ENCODE assay signal across 8 cellular contexts in genomic region chr1:33036051-33036525, GRCh38. TPM values are rescaled to one million over a fixed set of nuclear protein-coding genes. Genes with fewer than 3 reads are reported as not detected.
DNase-seq lines count a peak whose midpoint lies in the region; ATAC-seq and TF ChIP-seq lines count a peak whose summit lies in the region.

No MANE protein-coding gene starts in this region.

- peak overlapping the region; percentile 62 for H4K5ac ChIP-seq in IMR-90 (ENCODE audit: low read depth, low read length)

- peak overlapping the region; percentile 72 to 88; a peak in 3 of 4 replicates for H4K8ac ChIP-seq in IMR-90 (ENCODE audit: low read depth in 2 of 2, low read length in 2 of 2)

- H3K4ac ChIP-seq in IMR-90 (ENCODE audit: low read depth, low read length): peak overlapping the region; percentile 88

- peaks cover 13% of the 10 kb centered on the region for H3K4me1 Mint-ChIP-seq in Caco-2 (ENCODE audit: low read depth, unreplicated experiment)
- peaks cover 55% of the 10 kb centered on the region for H3K4me1 Mint-ChIP-seq in activated T-helper 1 cell treated with anti-CD3 and anti-CD28 coated beads, Interleukin-12 subunit alpha, Interleukin-12 subunit beta, Interleukin-2, Interleukin-4 antibody, amounts not matched to agents 30 ng/mL and 10 ng/mL and 1 ng/mL, durations not matched to agents 14 hours and 24 hours and 36 hours (ENCODE audit: low read depth)

- H2BK5ac ChIP-seq in IMR-90 (ENCODE audit: low read depth, low read length, poor library complexity, severe bottlenecking): peak overlapping the region; percentile 38

- H2AK5ac ChIP-seq in IMR-90 (ENCODE audit: low read depth, low read length): peak overlapping the region; percentile 83

- H3K27me3 ChIP-seq in Caco-2 (replicated peaks; ENCODE audit: control insufficient read depth, insufficient read depth, low read length) (no peaks in the 10 kb centered on the region), IMR-90 (ENCODE audit: control insufficient read depth, insufficient read depth, low read length) (no peaks in the 10 kb centered on the region), left ventricle myocardium inferior (ENCODE audit: low read depth) (no peaks in the 10 kb centered on the region), gastrocnemius medialis (no peaks in the 10 kb centered on the region)

- DNase-seq in Caco-2 (peak; percentile 56 to 66), IMR-90 (peak; percentile 19), left ventricle myocardium inferior (no peak), gastrocnemius medialis (peak in 1 of 2 donors; percentile 51), ureter (ENCODE audit: low spot score) (no peak), NCI-H2196 treated with DMSO at 0.1 percent for 48 hours (lab: John Stamatoyannopoulos, UW; ENCODE audit: unreplicated experiment) (no peak)
- DNase-seq in activated T-helper 1 cell treated with anti-CD3 and anti-CD28 coated beads, Interleukin-12 subunit alpha, Interleukin-12 subunit beta, Interleukin-2, Interleukin-4 antibody, amounts not matched to agents 30 ng/mL and 10 ng/mL and 1 ng/mL, durations not matched to agents 14 hours and 24 hours and 36 hours (ENCODE audit: low spot score): no peak

- H2BK20ac ChIP-seq in IMR-90 (ENCODE audit: low read depth, low read length): no peak overlapping the region

- intact Hi-C loops in Caco-2 (cut with micrococcal nuclease; ENCODE audit: unreplicated experiment): loop anchor here (1.0 kb wide), 1 partner anchor 19 kb away; no protein-coding TSS in a partner anchor
- intact Hi-C loops in IMR-90 (cut with micrococcal nuclease): no loop called here
- intact Hi-C loops in activated T-helper 1 cell treated with anti-CD3 and anti-CD28 coated beads, Interleukin-12 subunit alpha, Interleukin-12 subunit beta, Interleukin-2, Interleukin-4 antibody, amounts not matched to agents 30 ng/mL and 10 ng/mL and 1 ng/mL, durations not matched to agents 14 hours and 24 hours and 36 hours (cut with micrococcal nuclease): loop anchor here (1.0 to 5.0 kb wide), 5 partner anchors 45 to 219 kb away; partner anchors contain the start of genes AZIN2, RNF19B, S100PBP and YARS1
- intact Hi-C loops in left ventricle myocardium inferior (cut with micrococcal nuclease): no loop called here
- intact Hi-C loops in gastrocnemius medialis (cut with DNase I; ENCODE audit: low total_unique reads): loop anchor here (1.0 to 5.0 kb wide), 3 partner anchors 19 to 301 kb away; partner anchors contain the start of gene RNF19B

- H3K4me2 ChIP-seq in IMR-90 (ENCODE audit: low read depth, low read length): peak overlapping the region; percentile 96

- 21% methylated on average over 4 of the region's 5 CpGs; no CpG with 5 or more reads in 1 of the 2 experiments for WGBS in IMR-90 (ENCODE audit: extremely low coverage in 2 of 2, insufficient read length in 1 of 2), 2 experiments

- H3K4me1 ChIP-seq in Caco-2 (peaks cover 16% of the 10 kb centered on the region), IMR-90 (ENCODE audit: control insufficient read depth, insufficient read depth, low read length) (peaks cover 5% of the 10 kb centered on the region; the same call in 1 of the 2 replicates), left ventricle myocardium inferior (peaks cover 58% of the 10 kb centered on the region), gastrocnemius medialis (peaks cover 49 to 53% of the 10 kb centered on the region in 2 donors)

- peak overlapping the region; percentile 11; the same call in 1 of the 2 replicates for H3K18ac ChIP-seq in IMR-90 (ENCODE audit: low read depth, low read length)

- no peak overlapping the region for H2BK120ac ChIP-seq in IMR-90 (ENCODE audit: low read depth, low read length)

- H3K36me3 ChIP-seq in Caco-2 (ENCODE audit: control insufficient read depth, insufficient read depth, low read length) (no peaks in the 10 kb centered on the region), IMR-90 (ENCODE audit: control insufficient read depth, insufficient read depth, low read length) (0 out of 2 replicates have a peak, but pooled peaks cover 2% of the 10 kb centered on the region), left ventricle myocardium inferior (peaks cover 9% of the 10 kb centered on the region), gastrocnemius medialis (peaks cover 0 to 4% of the 10 kb centered on the region in 2 donors)

- peak overlapping the region; percentile 96 for H3K4me3 Mint-ChIP-seq in Caco-2 (ENCODE audit: unreplicated experiment)
- peak overlapping the region; percentile 91 for H3K4me3 Mint-ChIP-seq in activated T-helper 1 cell treated with anti-CD3 and anti-CD28 coated beads, Interleukin-12 subunit alpha, Interleukin-12 subunit beta, Interleukin-2, Interleukin-4 antibody, amounts not matched to agents 30 ng/mL and 10 ng/mL and 1 ng/mL, durations not matched to agents 14 hours and 24 hours and 36 hours

- peaks cover 40% of the 10 kb centered on the region for H3K36me3 Mint-ChIP-seq in Caco-2 (ENCODE audit: insufficient read depth, unreplicated experiment)
- peaks cover 33% of the 10 kb centered on the region for H3K36me3 Mint-ChIP-seq in activated T-helper 1 cell treated with anti-CD3 and anti-CD28 coated beads, Interleukin-12 subunit alpha, Interleukin-12 subunit beta, Interleukin-2, Interleukin-4 antibody, amounts not matched to agents 30 ng/mL and 10 ng/mL and 1 ng/mL, durations not matched to agents 14 hours and 24 hours and 36 hours (ENCODE audit: low read depth)

- no peaks in the 10 kb centered on the region for H3K9me3 Mint-ChIP-seq in Caco-2 (ENCODE audit: unreplicated experiment)
- no peaks in the 10 kb centered on the region for H3K9me3 Mint-ChIP-seq in activated T-helper 1 cell treated with anti-CD3 and anti-CD28 coated beads, Interleukin-12 subunit alpha, Interleukin-12 subunit beta, Interleukin-2, Interleukin-4 antibody, amounts not matched to agents 30 ng/mL and 10 ng/mL and 1 ng/mL, durations not matched to agents 14 hours and 24 hours and 36 hours

- peak overlapping the region; percentile 72 for H3K9ac ChIP-seq in IMR-90 (ENCODE audit: low read depth, low read length)

- H2BK15ac ChIP-seq in IMR-90 (ENCODE audit: low read depth, low read length): 0 out of 3 replicates have a peak overlapping the region, but pooled peaks have one; percentile 19

- in situ Hi-C loops in IMR-90 (cut with MboI; ENCODE audit: low sequenced_read_pairs) (no loop called here), gastrocnemius medialis (cut with MboI; ENCODE audit: low sequenced_read_pairs in 4 of 4) (no loop called here)

- peak overlapping the region; percentile 90 for H3K23ac ChIP-seq in IMR-90 (ENCODE audit: low read depth, low read length)

- H3K4me3 ChIP-seq in Caco-2 (ENCODE audit: low read depth, low read length) (peak overlapping the region; percentile 71), IMR-90 (ENCODE audit: insufficient read depth, low read depth, low read length) (peak overlapping the region; percentile 68), left ventricle myocardium inferior (peak overlapping the region; percentile 99), gastrocnemius medialis (peak overlapping the region; percentile 78 to 99 (median 94))

- peaks cover 18% of the 10 kb centered on the region for H4K20me1 ChIP-seq in IMR-90 (ENCODE audit: insufficient read depth, low read length)

- H4K91ac ChIP-seq in IMR-90 (ENCODE audit: insufficient read depth, low read depth, low read length): peak overlapping the region; percentile 73; the same call in 1 of the 2 replicates

- CTCF ChIA-PET in Caco-2 (lab: Charles Lee) (interaction anchor here (0.6 kb wide), 1 partner anchor 27 kb away, joined by 6 read pairs; no protein-coding TSS in a partner anchor), IMR-90 (lab: Yijun Ruan, JAX) (interaction anchor here (0.5 kb wide), 1 partner anchor 241 kb away, joined by 3 read pairs; no protein-coding TSS in a partner anchor)

- dilution Hi-C loops in IMR-90 (cut with HindIII; ENCODE audit: low sequenced_read_pairs, unreplicated experiment): no loop called here

- H3K9me3 ChIP-seq in Caco-2: no peaks in the 10 kb centered on the region
- H3K9me3 ChIP-seq in IMR-90 (ENCODE audit: control insufficient read depth, insufficient read depth, low read length): no peaks in the 10 kb centered on the region
- no peaks in the 10 kb centered on the region for H3K9me3 ChIP-seq in left ventricle myocardium inferior (replicated peaks)
- no peaks in the 10 kb centered on the region for H3K9me3 ChIP-seq in gastrocnemius medialis

- TF ChIP-seq CTCF in Caco-2 (IDR thresholded peaks at IDR 0.05; ENCODE audit: insufficient read depth in 1 of 2, low read depth in 1 of 2, low read length in 1 of 2, severe bottlenecking in 1 of 2, unreplicated experiment in 1 of 2) (no peak), IMR-90 (conservative IDR thresholded peaks at IDR 0.05; ENCODE audit: low read depth, low read length) (no peak), left ventricle myocardium inferior (IDR thresholded peaks at IDR 0.05; ENCODE audit: borderline replicate concordance) (no peak), gastrocnemius medialis (IDR thresholded peaks at IDR 0.05 in 4 of 5, conservative IDR thresholded peaks at IDR 0.05 in 1 of 5) (no peak)

- H3K14ac ChIP-seq in IMR-90 (replicated peaks; ENCODE audit: low read depth, low read length): peak overlapping the region; percentile 95

- H3K27me3 Mint-ChIP-seq in Caco-2 (ENCODE audit: insufficient read depth, unreplicated experiment): no peaks in the 10 kb centered on the region
- no peaks in the 10 kb centered on the region for H3K27me3 Mint-ChIP-seq in activated T-helper 1 cell treated with anti-CD3 and anti-CD28 coated beads, Interleukin-12 subunit alpha, Interleukin-12 subunit beta, Interleukin-2, Interleukin-4 antibody, amounts not matched to agents 30 ng/mL and 10 ng/mL and 1 ng/mL, durations not matched to agents 14 hours and 24 hours and 36 hours (ENCODE audit: insufficient read depth)

- TF ChIP-seq POLR2A in IMR-90 (IDR thresholded peaks at IDR 0.05; ENCODE audit: low read depth, low read length) (no peak), gastrocnemius medialis (IDR thresholded peaks at IDR 0.05) (no peak)

- POLR2A ChIA-PET in Caco-2 (lab: Charles Lee): no interaction called here
- POLR2A ChIA-PET in IMR-90 (lab: Charles Lee; ENCODE audit: unreplicated experiment): interaction anchor here (0.7 kb wide), 1 partner anchor 12 kb away, joined by 3 read pairs; no protein-coding TSS in a partner anchor

- no peak for TF ChIP-seq RAD21 in IMR-90 (IDR thresholded peaks at IDR 0.05; ENCODE audit: low read length)

- H3K79me1 ChIP-seq in IMR-90 (ENCODE audit: low read depth in 1 of 2, low read length in 2 of 2): peaks cover 20 to 49% of the 10 kb centered on the region in 2 experiments

- peaks cover 14% of the 10 kb centered on the region; the same call in 1 of the 2 replicates for H3K9me1 ChIP-seq in IMR-90 (ENCODE audit: insufficient read depth, low read length)

- ATAC-seq in IMR-90 (ENCODE audit: low read depth) (no peak), gastrocnemius medialis (peak; percentile 47 to 52), GM18517 (IDR thresholded peaks at IDR 0.05; ENCODE audit: unreplicated experiment) (no peak)

- H2AK9ac ChIP-seq in IMR-90 (replicated peaks; ENCODE audit: low read depth, low read length, poor library complexity): peak overlapping the region; percentile 98

- peak overlapping the region; percentile 98 for H3K27ac Mint-ChIP-seq in Caco-2 (ENCODE audit: unreplicated experiment)
- H3K27ac Mint-ChIP-seq in activated T-helper 1 cell treated with anti-CD3 and anti-CD28 coated beads, Interleukin-12 subunit alpha, Interleukin-12 subunit beta, Interleukin-2, Interleukin-4 antibody, amounts not matched to agents 30 ng/mL and 10 ng/mL and 1 ng/mL, durations not matched to agents 14 hours and 24 hours and 36 hours: peak overlapping the region; percentile 90

- peak overlapping the region; percentile 27 for H3K56ac ChIP-seq in IMR-90 (ENCODE audit: extremely low read depth, insufficient read depth, low read length)

- TSS peak; percentile 67 for BruUV-seq in Caco-2 (replicated peaks; lab: Mats Ljungman, UMichigan)
- BruUV-seq in IMR-90 (replicated peaks; lab: Mats Ljungman, UMichigan): no TSS peak

- H2AFZ ChIP-seq in IMR-90 (replicated peaks; ENCODE audit: low read length, poor library complexity): peak overlapping the region; percentile 92

- peak overlapping the region; percentile 60 for H3K27ac ChIP-seq in IMR-90 (ENCODE audit: insufficient read depth, low read length)
- H3K27ac ChIP-seq in left ventricle myocardium inferior (replicated peaks): peak overlapping the region; percentile 93
- peak overlapping the region; percentile 95 to 99 (median 98) for H3K27ac ChIP-seq in gastrocnemius medialis

RNA-seq across cellular contexts. Expression of gene AK2, which starts 0.6 kb away (rescaled TPM):
- total RNA-seq in Caco-2 (2022) (127 and 139 TPM in 2 replicates), IMR-90 (2012; rRNA removed) (118 and 168 TPM in 2 replicates), left ventricle myocardium inferior (121 TPM), gastrocnemius medialis (100 to 1,000 TPM; 125 to 261 (median 152) TPM), ureter (203 TPM)
- polyA plus RNA-seq in IMR-90 (2012; rRNA removed): 152 and 203 TPM in 2 replicates
- polyA plus RNA-seq in IMR-90 (2012; cell fraction: cytosol; rRNA removed): 77.4 and 134 TPM in 2 replicates
- polyA plus RNA-seq in IMR-90 (2012; cell fraction: nucleus; rRNA removed; ENCODE audit: low replicate concordance): 53.9 and 195 TPM in 2 replicates
- 387 and 400 TPM in 2 replicates for total RNA-seq in activated T-helper 1 cell treated with anti-CD3 and anti-CD28 coated beads, Interleukin-12 subunit alpha, Interleukin-12 subunit beta, Interleukin-2, Interleukin-4 antibody, amounts not matched to agents 30 ng/mL and 10 ng/mL and 1 ng/mL, durations not matched to agents 14 hours and 24 hours and 36 hours

RNA-seq across cellular contexts. Expression of gene AZIN2, which starts 44.9 kb away (rescaled TPM):
- 1.5 and 2.3 TPM in 2 replicates for total RNA-seq in Caco-2 (2022)
- 2.2 and 4.7 TPM in 2 replicates for total RNA-seq in IMR-90 (2012; rRNA removed)
- 8.0 and 8.9 TPM in 2 replicates for polyA plus RNA-seq in IMR-90 (2012; rRNA removed)
- 7.5 and 10.8 TPM in 2 replicates for polyA plus RNA-seq in IMR-90 (2012; cell fraction: cytosol; rRNA removed)
- 26.2 and 26.3 TPM in 2 replicates for polyA plus RNA-seq in IMR-90 (2012; cell fraction: nucleus; rRNA removed; ENCODE audit: low replicate concordance)
- total RNA-seq in activated T-helper 1 cell treated with anti-CD3 and anti-CD28 coated beads, Interleukin-12 subunit alpha, Interleukin-12 subunit beta, Interleukin-2, Interleukin-4 antibody, amounts not matched to agents 30 ng/mL and 10 ng/mL and 1 ng/mL, durations not matched to agents 14 hours and 24 hours and 36 hours: 1.1 and 1.4 TPM in 2 replicates
- 2.8 TPM for total RNA-seq in left ventricle myocardium inferior
- 1 to 10 TPM in 3 of 4 donors, under 1 TPM in 1; 0.52 to 3.1 (median 1.2) TPM for total RNA-seq in gastrocnemius medialis
- 4.6 TPM for total RNA-seq in ureter

Comparison
In these comparisons a context has a peak if more than half of its experiments do, and no peak if none do; other contexts are left out.
1. DNase-seq: peak in Caco-2 (2 of 2) and IMR-90 (single experiment); none in activated T-helper 1 cell treated with anti-CD3 and anti-CD28 coated beads, Interleukin-12 subunit alpha, Interleukin-12 subunit beta, Interleukin-2, Interleukin-4 antibody, amounts not matched to agents 30 ng/mL and 10 ng/mL and 1 ng/mL, durations not matched to agents 14 hours and 24 hours and 36 hours (single experiment), left ventricle myocardium inferior (single experiment), ureter (single experiment) and NCI-H2196 treated with DMSO at 0.1 percent for 48 hours (single experiment).
2. ATAC-seq: peak in gastrocnemius medialis (2 of 2); none in IMR-90 (single experiment) and GM18517 (single experiment).
3. intact Hi-C loops: an anchor here in Caco-2 (1.0 kb wide), activated T-helper 1 cell treated with anti-CD3 and anti-CD28 coated beads, Interleukin-12 subunit alpha, Interleukin-12 subunit beta, Interleukin-2, Interleukin-4 antibody, amounts not matched to agents 30 ng/mL and 10 ng/mL and 1 ng/mL, durations not matched to agents 14 hours and 24 hours and 36 hours (1.0 to 5.0 kb wide) and gastrocnemius medialis (1.0 to 5.0 kb wide); none called in IMR-90 and left ventricle myocardium inferior.
4. Peak in every context shown above with its lines, with median percentiles within 50 percentile points of each other: H3K4me3 ChIP-seq and H3K27ac ChIP-seq.